In genomic region chr12:76020281-76020680, GRCh38 we compare ENCODE assay signal across 9 cellular contexts. TPM values are rescaled to one million over a fixed set of nuclear protein-coding genes. Genes with fewer than 3 reads are reported as not detected.
DNase-seq lines count a peak whose midpoint lies in the region; ATAC-seq and TF ChIP-seq lines count a peak whose summit lies in the region.
"Had no signal": no experiment of that assay in that cellular context is flagged by ENCODE, and none has a peak within 500 bp of the region (broad histone marks: within the 10 kb centered on the region; RNA-seq: fewer than 3 reads in every experiment).

No MANE protein-coding gene starts in this region.

- H3K9me3 ChIP-seq in T-helper 17 cell (ENCODE audit: control insufficient read depth, low read length, poor library complexity, severe bottlenecking) (no peaks in the 10 kb centered on the region), thymus (ENCODE audit: control insufficient read depth) (no peaks in the 10 kb centered on the region)
- H3K9me3 ChIP-seq: thoracic aorta had no signal

- H3K27ac ChIP-seq in thymus (ENCODE audit: low read depth): peak overlapping the region; percentile 25

- no peak overlapping the region for H3K4me3 ChIP-seq in astrocyte of the cerebellum (ENCODE audit: low read depth, low read length)
- no peak overlapping the region for H3K4me3 ChIP-seq in thymus (ENCODE audit: low read length)
- H3K4me3 ChIP-seq: thoracic aorta had no signal

- TF ChIP-seq CTCF in astrocyte of the cerebellum (IDR thresholded peaks at IDR 0.05; ENCODE audit: low read depth, low read length, missing control alignments): no peak

- in situ Hi-C loops in astrocyte of the cerebellum (cut with HindIII; ENCODE audit: low sequenced_read_pairs): no loop called here

- peak overlapping the region; percentile 64 for H3K4me3 Mint-ChIP-seq in T-helper 17 cell

- no peaks in the 10 kb centered on the region for H3K4me1 ChIP-seq in thymus (ENCODE audit: control insufficient read depth, insufficient read depth, low read length)

- peak overlapping the region; percentile 99 for H3K27ac Mint-ChIP-seq in T-helper 17 cell

- H3K36me3 ChIP-seq in thymus (ENCODE audit: control insufficient read depth, insufficient read depth): no peaks in the 10 kb centered on the region
- H3K36me3 ChIP-seq: thoracic aorta had no signal

- peak; percentile 64 for ATAC-seq in GM18511 (IDR thresholded peaks at IDR 0.05; ENCODE audit: unreplicated experiment)
- ATAC-seq in HG03175 (IDR thresholded peaks at IDR 0.05; ENCODE audit: unreplicated experiment): peak; percentile 56
- ATAC-seq in T-helper 17 cell: peak; percentile 73

- no peaks in the 10 kb centered on the region for H3K27me3 ChIP-seq in thymus (ENCODE audit: control insufficient read depth, insufficient read depth)

- no peaks in the 10 kb centered on the region for H3K27me3 Mint-ChIP-seq in T-helper 17 cell

- no peaks in the 10 kb centered on the region for H3K36me3 Mint-ChIP-seq in T-helper 17 cell (ENCODE audit: low read depth)

- H3K4me1 Mint-ChIP-seq in T-helper 17 cell: peaks cover 14% of the 10 kb centered on the region

- DNase-seq in T-helper 17 cell: peak; percentile 29 to 60 (median 38)
- peak; percentile 75 for DNase-seq in astrocyte of the cerebellum (ENCODE audit: low read depth)
- DNase-seq in myocyte (ENCODE audit: low read depth): peak; percentile 57
- DNase-seq in NCI-H2171 treated with DMSO at 0.1 percent for 48 hours (lab: John Stamatoyannopoulos, UW): no peak
- DNase-seq in DMS 273 (lab: John Stamatoyannopoulos, UW; ENCODE audit: unreplicated experiment): no peak

- 22% methylated on average over 5 of the region's 5 CpGs for WGBS in thymus

RNA-seq across cellular contexts. Expression of gene PHLDA1, which starts 11.3 kb away (rescaled TPM):
- 10 to 100 TPM; 22.2 to 23.6 TPM for total RNA-seq in T-helper 17 cell
- 68.1 and 72.4 TPM in 2 replicates for total RNA-seq in myocyte
- 27.4 TPM for polyA plus RNA-seq in myocyte (2012)
- polyA plus RNA-seq in thymus: 8.3 TPM

Comparison
In these comparisons a context has a peak if more than half of its experiments do, and no peak if none do; other contexts are left out.
1. DNase-seq: peak in T-helper 17 cell (3 of 3), astrocyte of the cerebellum (single experiment) and myocyte (single experiment); none in NCI-H2171 treated with DMSO at 0.1 percent for 48 hours (single experiment) and DMS 273 (single experiment).
2. Peak in every context shown above with its lines, with median percentiles within 50 percentile points of each other: ATAC-seq.